11 cellular contexts compared by ENCODE assay signal in the genomic region with DNA sequence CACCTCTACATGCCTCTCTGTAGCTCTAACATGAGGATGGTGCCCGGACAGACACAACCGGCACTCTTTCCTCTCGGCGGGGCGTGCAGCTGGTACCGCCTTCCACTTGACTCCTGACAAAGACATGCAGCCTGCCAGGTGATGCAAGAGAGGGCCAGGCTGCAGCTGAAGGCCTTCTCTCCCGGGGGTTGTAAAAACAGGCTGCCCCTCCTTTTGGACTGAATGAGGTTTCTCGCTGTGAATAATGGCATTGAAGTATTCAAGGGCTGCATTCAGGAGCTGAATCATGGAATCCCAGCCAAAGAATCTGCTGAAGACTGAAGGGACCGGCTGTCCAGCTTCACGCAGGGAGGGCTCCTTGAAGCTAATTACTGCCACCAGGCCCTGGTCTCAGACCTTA.
A peak's percentile ranks its signal among the peaks of the same experiment; 100 is the strongest.
DNase-seq lines count a peak whose midpoint lies in the region; ATAC-seq and TF ChIP-seq lines count a peak whose summit lies in the region.
"Had no signal": no experiment of that assay in that cellular context is flagged by ENCODE, and none has a peak within 500 bp of the region (broad histone marks: within the 10 kb centered on the region; RNA-seq: fewer than 3 reads in every experiment).

No MANE protein-coding gene starts in this region.

- H3K4me3 Mint-ChIP-seq in CD8-positive, alpha-beta T cell, result no peak overlapping the region

- no peaks in the 10 kb centered on the region for H3K36me3 Mint-ChIP-seq in CD8-positive, alpha-beta T cell

- H3K27me3 ChIP-seq in parathyroid adenoma (ENCODE audit: control insufficient read depth, insufficient read depth, low read length) (no peaks in the 10 kb centered on the region), brain microvascular endothelial cell (replicated peaks) (peaks cover 3% of the 10 kb centered on the region)
- H3K27me3 ChIP-seq in CD8-positive, alpha-beta T cell (ENCODE audit: insufficient read depth, low read length), result no peaks in the 10 kb centered on the region

- in situ Hi-C loops in brain microvascular endothelial cell (cut with HindIII; ENCODE audit: low pct_ligation_motif_present, low sequenced_read_pairs), result no loop called here

- TF ChIP-seq CTCF in HEK293 (tag by site-specific recombination; IDR thresholded peaks at IDR 0.05) (no peak), parathyroid adenoma (IDR thresholded peaks at IDR 0.05) (no peak), brain microvascular endothelial cell (IDR thresholded peaks at IDR 0.05; ENCODE audit: low read depth, low read length, missing control alignments) (no peak)
- TF ChIP-seq CTCF in CD8-positive, alpha-beta T cell (IDR thresholded peaks at IDR 0.05), result no peak

- H3K9ac ChIP-seq in parathyroid adenoma, result no peak overlapping the region

- no peaks in the 10 kb centered on the region for H3K9me3 ChIP-seq in HEK293 (ENCODE audit: control insufficient read depth, insufficient read depth, low read depth, low read length)
- H3K9me3 ChIP-seq in parathyroid adenoma (ENCODE audit: control insufficient read depth, low read length), result no peaks in the 10 kb centered on the region
- no peaks in the 10 kb centered on the region for H3K9me3 ChIP-seq in CD8-positive, alpha-beta T cell (ENCODE audit: low read length)

- no peak for ATAC-seq in CD8-positive, alpha-beta T cell
- ATAC-seq in GM21529 (IDR thresholded peaks at IDR 0.05; ENCODE audit: unreplicated experiment), result no peak
- ATAC-seq: left lobe of liver had no signal

- H3K27ac Mint-ChIP-seq in CD8-positive, alpha-beta T cell, result no peak overlapping the region

- no peaks in the 10 kb centered on the region for H3K4me1 Mint-ChIP-seq in CD8-positive, alpha-beta T cell (ENCODE audit: low read depth)

- intact Hi-C loops in CD8-positive, alpha-beta T cell (cut with DNase I, micrococcal nuclease), result no loop called here

- peak overlapping the region; percentile 22 for H2AFZ ChIP-seq in parathyroid adenoma

- no peaks in the 10 kb centered on the region for H3K27me3 Mint-ChIP-seq in CD8-positive, alpha-beta T cell (ENCODE audit: low read depth)

- H3K27ac ChIP-seq in HEK293 (ENCODE audit: extremely low read depth, low read depth, low read length) (no peak overlapping the region), parathyroid adenoma (no peak overlapping the region), brain microvascular endothelial cell (no peak overlapping the region)
- no peak overlapping the region for H3K27ac ChIP-seq in CD8-positive, alpha-beta T cell (ENCODE audit: low read depth, low read length)
- H3K27ac ChIP-seq: HL-60 had no signal

- H3K79me2 ChIP-seq in parathyroid adenoma, result no peaks in the 10 kb centered on the region

- H3K4me1 ChIP-seq in HEK293 (ENCODE audit: control insufficient read depth, insufficient read depth, low read length), result peaks cover 3% of the 10 kb centered on the region; the same call in 1 of the 2 replicates
- peaks cover 25% of the 10 kb centered on the region for H3K4me1 ChIP-seq in parathyroid adenoma
- no peaks in the 10 kb centered on the region for H3K4me1 ChIP-seq in CD8-positive, alpha-beta T cell (ENCODE audit: insufficient read depth, low read length)

- H3K4me2 ChIP-seq in parathyroid adenoma (ENCODE audit: low read length), result no peak overlapping the region

- CTCF ChIA-PET in HEK293 (lab: Yijun Ruan, JAX), result interaction anchor here (0.7 to 1.5 kb wide), 2 partner anchors 153 to 337 kb away, joined by 3 read pairs; no protein-coding TSS in a partner anchor
- CTCF ChIA-PET in CD8-positive, alpha-beta T cell (lab: Charles Lee), result interaction anchor here (0.5 kb wide), 1 partner anchor 1323 kb away, joined by 3 read pairs; no protein-coding TSS in a partner anchor

- H3K9me3 Mint-ChIP-seq in CD8-positive, alpha-beta T cell, result no peaks in the 10 kb centered on the region

- DNase-seq in NCI-H510A (lab: John Stamatoyannopoulos, UW), result peak; percentile 67
- DNase-seq in foreskin melanocyte, result peak; percentile 8
- no peak for DNase-seq in CD8-positive, alpha-beta T cell
- DNase-seq in stimulated activated CD4-positive, alpha-beta T cell treated with anti-CD3 and anti-CD28 coated beads, Interleukin-12 subunit alpha, Interleukin-12 subunit beta, amount 100 ng/mL, for 4 hours, result no peak
- DNase-seq in brain microvascular endothelial cell, result no peak
- DNase-seq: activated CD8-positive, alpha-beta memory T cell treated with anti-CD3 and anti-CD28 coated beads for 24 hours had no signal

- POLR2A ChIA-PET in HEK293 (lab: Yijun Ruan, JAX), result no interaction called here
- POLR2A ChIA-PET in CD8-positive, alpha-beta T cell (lab: Charles Lee), result no interaction called here

- H3K4me3 ChIP-seq in HEK293 (ENCODE audit: low read depth, low read length) (no peak overlapping the region), parathyroid adenoma (ENCODE audit: low read depth, low read length) (no peak overlapping the region), brain microvascular endothelial cell (ENCODE audit: low read depth, low read length) (no peak overlapping the region)
- no peak overlapping the region for H3K4me3 ChIP-seq in CD8-positive, alpha-beta T cell (ENCODE audit: low read depth, low read length)

- H3K36me3 ChIP-seq in HEK293 (ENCODE audit: control insufficient read depth in 2 of 2, insufficient read depth in 1 of 2, low read length in 2 of 2) (no peaks in the 10 kb centered on the region), parathyroid adenoma (ENCODE audit: control insufficient read depth, insufficient read depth, low read length) (no peaks in the 10 kb centered on the region), brain microvascular endothelial cell (replicated peaks) (no peaks in the 10 kb centered on the region)
- no peaks in the 10 kb centered on the region for H3K36me3 ChIP-seq in CD8-positive, alpha-beta T cell (ENCODE audit: insufficient read depth, low read length)

TF ChIP-seq in HEK293, 187 proteins besides CTCF, POLR2A, EP300 and RAD21 (continues in another document):
- TF ChIP-seq ZNF10 (tag by site-specific recombination; IDR thresholded peaks at IDR 0.05), result no peak
- peak; percentile 74 for TF ChIP-seq SP7 (tag by site-specific recombination; IDR thresholded peaks at IDR 0.05)
- TF ChIP-seq KLF9 (tag by site-specific recombination; IDR thresholded peaks at IDR 0.05; ENCODE audit: low read depth), result 0 out of 2 replicates have a peak, but pooled peaks have one; percentile 40
- no peak for TF ChIP-seq ZNF670 (tag by site-specific recombination; IDR thresholded peaks at IDR 0.05; ENCODE audit: low read depth)
- TF ChIP-seq, protein P1, sequence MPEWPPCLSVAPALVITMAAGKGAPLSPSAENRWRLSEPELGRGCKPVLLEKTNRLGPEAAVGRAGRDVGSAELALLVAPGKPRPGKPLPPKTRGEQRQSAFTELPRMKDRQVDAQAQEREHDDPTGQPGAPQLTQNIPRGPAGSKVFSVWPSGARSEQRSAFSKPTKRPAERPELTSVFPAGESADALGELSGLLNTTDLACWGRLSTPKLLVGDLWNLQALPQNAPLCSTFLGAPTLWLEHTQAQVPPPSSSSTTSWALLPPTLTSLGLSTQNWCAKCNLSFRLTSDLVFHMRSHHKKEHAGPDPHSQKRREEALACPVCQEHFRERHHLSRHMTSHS (tag by site-specific recombination; IDR thresholded peaks at IDR 0.05), result no peak
- TF ChIP-seq ZNF501 (tag by site-specific recombination; IDR thresholded peaks at IDR 0.05), result no peak
- no peak for TF ChIP-seq GFI1B (tag by site-specific recombination; IDR thresholded peaks at IDR 0.05)
- TF ChIP-seq, protein P2, sequence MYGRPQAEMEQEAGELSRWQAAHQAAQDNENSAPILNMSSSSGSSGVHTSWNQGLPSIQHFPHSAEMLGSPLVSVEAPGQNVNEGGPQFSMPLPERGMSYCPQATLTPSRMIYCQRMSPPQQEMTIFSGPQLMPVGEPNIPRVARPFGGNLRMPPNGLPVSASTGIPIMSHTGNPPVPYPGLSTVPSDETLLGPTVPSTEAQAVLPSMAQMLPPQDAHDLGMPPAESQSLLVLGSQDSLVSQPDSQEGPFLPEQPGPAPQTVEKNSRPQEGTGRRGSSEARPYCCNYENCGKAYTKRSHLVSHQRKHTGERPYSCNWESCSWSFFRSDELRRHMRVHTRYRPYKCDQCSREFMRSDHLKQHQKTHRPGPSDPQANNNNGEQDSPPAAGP (tag by site-specific recombination; IDR thresholded peaks at IDR 0.05), result peak; percentile 82
- TF ChIP-seq, protein P3, sequence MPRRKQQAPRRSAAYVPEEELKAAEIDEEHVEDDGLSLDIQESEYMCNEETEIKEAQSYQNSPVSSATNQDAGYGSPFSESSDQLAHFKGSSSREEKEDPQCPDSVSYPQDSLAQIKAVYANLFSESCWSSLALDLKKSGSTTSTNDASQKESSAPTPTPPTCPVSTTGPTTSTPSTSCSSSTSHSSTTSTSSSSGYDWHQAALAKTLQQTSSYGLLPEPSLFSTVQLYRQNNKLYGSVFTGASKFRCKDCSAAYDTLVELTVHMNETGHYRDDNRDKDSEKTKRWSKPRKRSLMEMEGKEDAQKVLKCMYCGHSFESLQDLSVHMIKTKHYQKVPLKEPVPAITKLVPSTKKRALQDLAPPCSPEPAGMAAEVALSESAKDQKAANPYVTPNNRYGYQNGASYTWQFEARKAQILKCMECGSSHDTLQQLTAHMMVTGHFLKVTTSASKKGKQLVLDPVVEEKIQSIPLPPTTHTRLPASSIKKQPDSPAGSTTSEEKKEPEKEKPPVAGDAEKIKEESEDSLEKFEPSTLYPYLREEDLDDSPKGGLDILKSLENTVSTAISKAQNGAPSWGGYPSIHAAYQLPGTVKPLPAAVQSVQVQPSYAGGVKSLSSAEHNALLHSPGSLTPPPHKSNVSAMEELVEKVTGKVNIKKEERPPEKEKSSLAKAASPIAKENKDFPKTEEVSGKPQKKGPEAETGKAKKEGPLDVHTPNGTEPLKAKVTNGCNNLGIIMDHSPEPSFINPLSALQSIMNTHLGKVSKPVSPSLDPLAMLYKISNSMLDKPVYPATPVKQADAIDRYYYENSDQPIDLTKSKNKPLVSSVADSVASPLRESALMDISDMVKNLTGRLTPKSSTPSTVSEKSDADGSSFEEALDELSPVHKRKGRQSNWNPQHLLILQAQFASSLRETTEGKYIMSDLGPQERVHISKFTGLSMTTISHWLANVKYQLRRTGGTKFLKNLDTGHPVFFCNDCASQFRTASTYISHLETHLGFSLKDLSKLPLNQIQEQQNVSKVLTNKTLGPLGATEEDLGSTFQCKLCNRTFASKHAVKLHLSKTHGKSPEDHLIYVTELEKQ (tag by site-specific recombination; IDR thresholded peaks at IDR 0.05; ENCODE audit: borderline replicate concordance), result no peak

Comparison
In these comparisons a context has a peak if more than half of its experiments do, and no peak if none do; other contexts are left out.
1. DNase-seq: peak in NCI-H510A (single experiment) and foreskin melanocyte (single experiment); none in CD8-positive, alpha-beta T cell (0 of 7), stimulated activated CD4-positive, alpha-beta T cell treated with anti-CD3 and anti-CD28 coated beads, Interleukin-12 subunit alpha, Interleukin-12 subunit beta, amount 100 ng/mL, for 4 hours (single experiment) and brain microvascular endothelial cell (single experiment).